In the genomic region with DNA sequence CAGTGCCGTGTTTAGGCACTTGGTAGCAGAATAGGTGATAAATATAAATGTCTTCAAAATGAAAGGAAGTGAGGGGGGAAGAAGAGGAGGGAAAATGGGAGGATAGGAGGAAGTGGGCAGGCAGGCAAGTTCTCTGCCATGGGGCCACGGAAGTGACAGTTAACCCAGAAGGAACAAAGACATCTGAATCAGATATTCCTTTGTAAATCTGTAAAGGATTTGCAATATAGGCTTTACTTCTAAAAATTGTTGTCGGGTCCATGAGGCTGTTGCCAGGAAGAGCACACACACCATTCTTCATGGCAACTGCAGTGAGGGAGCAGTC, we compare ENCODE assay signal across 14 cellular contexts. TPM values are rescaled to one million over a fixed set of nuclear protein-coding genes. Genes with fewer than 3 reads are reported as not detected.
A peak's percentile ranks its signal among the peaks of the same experiment; 100 is the strongest.
DNase-seq lines count a peak whose midpoint lies in the region; ATAC-seq, FAIRE-seq and TF ChIP-seq lines count a peak whose summit lies in the region.
"Had no signal": no experiment of that assay in that cellular context is flagged by ENCODE, and none has a peak within 500 bp of the region (broad histone marks: within the 10 kb centered on the region; RNA-seq: fewer than 3 reads in every experiment).

No MANE protein-coding gene starts in this region.

- FAIRE-seq in keratinocyte (lab: Jason Lieb, UNC), result no peak
- FAIRE-seq: frontal cortex, TTC549 had no signal

- TF ChIP-seq CTCF in heart left ventricle (IDR thresholded peaks at IDR 0.05), result no peak
- no peak for TF ChIP-seq CTCF in keratinocyte (optimal IDR thresholded peaks at IDR 0.05 in 1 of 3, IDR thresholded peaks at IDR 0.05 in 1 of 3, conservative IDR thresholded peaks at IDR 0.05 in 1 of 3; ENCODE audit: extremely low read depth in 1 of 3, insufficient read depth in 2 of 3, low read length in 3 of 3)
- no peak for TF ChIP-seq CTCF in thoracic aorta (IDR thresholded peaks at IDR 0.05)

- intact Hi-C loops in heart left ventricle (cut with DNase I) (loop anchor here in 1 of 10 donors (2.0 kb wide), 1 partner anchor 39 kb away; no protein-coding TSS in a partner anchor), Right ventricle myocardium inferior (cut with DNase I) (no loop called here)

- H3K27ac ChIP-seq in heart left ventricle, result peak overlapping the region in 11 of 12 donors; percentile 31 to 72 (median 67)
- H3K27ac ChIP-seq in keratinocyte (ENCODE audit: control insufficient read depth, insufficient read depth, low read length), result no peak overlapping the region
- H3K27ac ChIP-seq in thoracic aorta, result peak overlapping the region; percentile 51 to 69
- H3K27ac ChIP-seq: neural progenitor cell had no signal

- no peaks in the 10 kb centered on the region for H3K27me3 ChIP-seq in heart left ventricle
- H3K27me3 ChIP-seq in keratinocyte (ENCODE audit: control insufficient read depth, extremely low read depth, insufficient read depth, low read length), result no peaks in the 10 kb centered on the region
- no peaks in the 10 kb centered on the region for H3K27me3 ChIP-seq in thoracic aorta (replicated peaks; ENCODE audit: insufficient read depth)
- H3K27me3 ChIP-seq: neural progenitor cell had no signal

- H3K4me2 ChIP-seq in keratinocyte (ENCODE audit: control insufficient read depth, extremely low read depth, insufficient read depth, low read depth, low read length), result no peak overlapping the region
- H3K4me2 ChIP-seq: neural progenitor cell had no signal

- H2AFZ ChIP-seq in keratinocyte (ENCODE audit: control insufficient read depth, low read length), result peak overlapping the region; percentile 32
- H2AFZ ChIP-seq: neural progenitor cell had no signal

- H3K4me1 ChIP-seq in heart left ventricle (peaks cover 0 to 63% (median 39%) of the 10 kb centered on the region in 12 donors), keratinocyte (ENCODE audit: control insufficient read depth, extremely low read depth, insufficient read depth, low read length) (peaks cover 11% of the 10 kb centered on the region), thoracic aorta (ENCODE audit: control insufficient read depth in 1 of 2, low read depth in 2 of 2) (peaks cover 21 to 37% of the 10 kb centered on the region in 2 donors)
- H3K4me1 ChIP-seq: neural progenitor cell had no signal

- H4K20me1 ChIP-seq in keratinocyte (ENCODE audit: control insufficient read depth, extremely low read depth, insufficient read depth, low read length), result no peaks in the 10 kb centered on the region

- H3K36me3 ChIP-seq in heart left ventricle (no peaks in the 10 kb centered on the region), keratinocyte (ENCODE audit: control insufficient read depth in 2 of 2, extremely low read depth in 1 of 2, insufficient read depth in 2 of 2, low read length in 2 of 2) (no peaks in the 10 kb centered on the region), thoracic aorta (no peaks in the 10 kb centered on the region)
- H3K36me3 ChIP-seq: neural progenitor cell had no signal

- H3K79me2 ChIP-seq in keratinocyte (ENCODE audit: control insufficient read depth, insufficient read depth, low read length), result no peaks in the 10 kb centered on the region

- dilution Hi-C loops in keratinocyte (cut with MboI; ENCODE audit: extremely low pct_ligation_motif_present, low sequenced_read_pairs), result no loop called here

- ATAC-seq in heart left ventricle (no peak), Right ventricle myocardium inferior (no peak), thoracic aorta (ENCODE audit: insufficient number of reproducible peaks, low FRiP score, low read depth) (no peak), HG02763 (IDR thresholded peaks at IDR 0.05; ENCODE audit: unreplicated experiment) (no peak)

- no peaks in the 10 kb centered on the region for H3K9me1 ChIP-seq in keratinocyte (ENCODE audit: control insufficient read depth, extremely low read depth, insufficient read depth, low read length)

- no peak overlapping the region for H3K4me3 ChIP-seq in heart left ventricle
- H3K4me3 ChIP-seq in keratinocyte (ENCODE audit: control insufficient read depth in 2 of 3, extremely low read depth in 1 of 3, insufficient read depth in 2 of 3, low read depth in 1 of 3, low read length in 3 of 3), result no peak overlapping the region
- H3K4me3 ChIP-seq in thoracic aorta, result no peak overlapping the region
- H3K4me3 ChIP-seq: neural progenitor cell had no signal

- DNase-seq in heart left ventricle, result no peak
- DNase-seq in Right ventricle myocardium inferior (ENCODE audit: missing footprints), result no peak
- DNase-seq in SKM-1 (lab: John Stamatoyannopoulos, UW; ENCODE audit: unreplicated experiment), result peak; percentile 38
- DNase-seq in keratinocyte (ENCODE audit: low read depth, low spot score), result no peak
- no peak for DNase-seq in thoracic aorta (ENCODE audit: low spot score)
- no peak for DNase-seq in putamen (ENCODE audit: low spot score)
- DNase-seq in stimulated activated naive CD4-positive, alpha-beta T cell (lab: John Stamatoyannopoulos, UW), result no peak
- DNase-seq: activated CD8-positive, alpha-beta memory T cell treated with anti-CD3 and anti-CD28 coated beads, Interleukin-2, amount 50 U/mL, for 48 hours had no signal

- H3K9ac ChIP-seq in keratinocyte (ENCODE audit: control insufficient read depth, extremely low read depth, insufficient read depth, low read length), result no peak overlapping the region
- H3K9ac ChIP-seq: neural progenitor cell had no signal

- TF ChIP-seq POLR2A in heart left ventricle (IDR thresholded peaks at IDR 0.05), result no peak

- no peaks in the 10 kb centered on the region for H3K9me3 ChIP-seq in heart left ventricle
- no peaks in the 10 kb centered on the region for H3K9me3 ChIP-seq in keratinocyte (ENCODE audit: control insufficient read depth, low read depth, low read length)
- no peaks in the 10 kb centered on the region for H3K9me3 ChIP-seq in thoracic aorta

- 26 to 46% (median 38%) methylated on average over 3 of the region's 3 CpGs for WGBS in heart left ventricle, 4 donors

RNA-seq across cellular contexts. Expression of a gene that starts 23.7 kb away (rescaled TPM):
- total RNA-seq in heart left ventricle (100 to 1,000 TPM in 4 of 9 donors, 10 to 100 TPM in 5; 64.4 to 125 (median 89.5) TPM), Right ventricle myocardium inferior (91.5 TPM), thoracic aorta (10 to 100 TPM; 48.5 to 68.5 TPM)
- polyA plus RNA-seq in heart left ventricle (10 to 100 TPM; 48.3 to 66.2 TPM), keratinocyte (0.20 to 0.54 TPM (median 0.23 TPM) in 3 replicates)
- polyA plus RNA-seq in keratinocyte (2011; ENCODE audit: low read depth), result 0.11 TPM
- 0.06 and 0.09 TPM in 2 replicates for polyA plus RNA-seq in keratinocyte (2011; cell fraction: cytosol; rRNA removed)
- polyA plus RNA-seq in keratinocyte (2011; cell fraction: nucleus; rRNA removed), result 0.34 and 0.64 TPM in 2 replicates
- 0.14 TPM in 1 of 2 replicates, not detected in the other for polyA plus RNA-seq in keratinocyte (2012; ENCODE audit: low replicate concordance)
- polyA minus RNA-seq in keratinocyte, result 0.13 to 0.52 TPM (median 0.22 TPM) in 3 replicates
- polyA minus RNA-seq in keratinocyte (2011; cell fraction: cytosol; rRNA and poly(A)+ RNA removed), result not detected
- polyA minus RNA-seq in keratinocyte (2011; cell fraction: nucleus; rRNA and poly(A)+ RNA removed), result 0.54 TPM in 1 of 2 replicates, not detected in the other

RNA-seq across cellular contexts. Expression of a gene that starts 24.8 kb away (rescaled TPM):
- total RNA-seq in heart left ventricle, result under 1 TPM in 2 of 9 donors, not detected in 7; 0.15 to 0.27 TPM
- not detected for polyA plus RNA-seq in heart left ventricle
- total RNA-seq in Right ventricle myocardium inferior, result not detected
- not detected in 3 replicates for polyA plus RNA-seq in keratinocyte
- polyA plus RNA-seq in keratinocyte (2011; ENCODE audit: low read depth), result not detected
- not detected in 2 replicates for polyA plus RNA-seq in keratinocyte (2011; cell fraction: cytosol; rRNA removed)
- not detected in 2 replicates for polyA plus RNA-seq in keratinocyte (2011; cell fraction: nucleus; rRNA removed)
- polyA plus RNA-seq in keratinocyte (2012; ENCODE audit: low replicate concordance), result not detected in 2 replicates
- not detected in 3 replicates for polyA minus RNA-seq in keratinocyte
- not detected for polyA minus RNA-seq in keratinocyte (2011; cell fraction: cytosol; rRNA and poly(A)+ RNA removed)
- not detected in 2 replicates for polyA minus RNA-seq in keratinocyte (2011; cell fraction: nucleus; rRNA and poly(A)+ RNA removed)
- not detected for total RNA-seq in thoracic aorta
- total RNA-seq: frontal cortex, NCI-H460, RPMI7951 had no signal

RNA-seq across cellular contexts. Expression of a gene that starts 42.7 kb away (rescaled TPM):
- total RNA-seq in heart left ventricle, result 10 to 100 TPM; 11.0 to 76.5 (median 22.7) TPM
- polyA plus RNA-seq in heart left ventricle, result 10 to 100 TPM; 19.1 to 37.9 TPM
- total RNA-seq in Right ventricle myocardium inferior, result 33.0 TPM
- polyA plus RNA-seq in keratinocyte, result 0.90 to 1.2 TPM (median 0.95 TPM) in 3 replicates
- 1.4 TPM for polyA plus RNA-seq in keratinocyte (2011; ENCODE audit: low read depth)
- polyA plus RNA-seq in keratinocyte (2011; cell fraction: cytosol; rRNA removed), result 0.36 and 0.75 TPM in 2 replicates
- polyA plus RNA-seq in keratinocyte (2011; cell fraction: nucleus; rRNA removed), result 4.1 and 6.0 TPM in 2 replicates
- polyA plus RNA-seq in keratinocyte (2012; ENCODE audit: low replicate concordance), result 0.61 and 3.1 TPM in 2 replicates
- 0.69 to 3.5 TPM (median 0.83 TPM) in 3 replicates for polyA minus RNA-seq in keratinocyte
- not detected for polyA minus RNA-seq in keratinocyte (2011; cell fraction: cytosol; rRNA and poly(A)+ RNA removed)
- polyA minus RNA-seq in keratinocyte (2011; cell fraction: nucleus; rRNA and poly(A)+ RNA removed), result 3.0 and 3.3 TPM in 2 replicates
- 100 to 1,000 TPM; 473 to 661 TPM for total RNA-seq in thoracic aorta

Comparison
In these comparisons a context has a peak if more than half of its experiments do, and no peak if none do; other contexts are left out.
1. RNA of a gene that starts 42.7 kb away (total RNA-seq): 473 to 661 TPM in thoracic aorta; 33.0 TPM in Right ventricle myocardium inferior (single experiment) and 11.0 to 76.5 TPM in heart left ventricle; every median in the first group is over 4 times any median in the second.